9 cellular contexts compared by ENCODE assay signal in genomic region chr6:123402052-123402451, GRCh38.
DNase-seq lines count a peak whose midpoint lies in the region; ATAC-seq and TF ChIP-seq lines count a peak whose summit lies in the region.
"Had no signal": no experiment of that assay in that cellular context is flagged by ENCODE, and none has a peak within 500 bp of the region (broad histone marks: within the 10 kb centered on the region; RNA-seq: fewer than 3 reads in every experiment).

No MANE protein-coding gene starts in this region.

- DNase-seq in DMS53 treated with DMSO at 0.1 percent for 48 hours (lab: John Stamatoyannopoulos, UW; ENCODE audit: unreplicated experiment) (peak; percentile 5), NAMALWA (ENCODE audit: low spot score) (peak; percentile 57), aorta (no peak), uterus (no peak), NCI-H128 (lab: John Stamatoyannopoulos, UW; ENCODE audit: unreplicated experiment) (no peak)
- DNase-seq in stimulated activated CD4-positive, alpha-beta T cell treated with anti-CD3 and anti-CD28 coated beads, Interleukin-2, amount 100 ng/mL, for 48 hours = no peak
- DNase-seq: stomach had no signal

- no peaks in the 10 kb centered on the region for H3K36me3 ChIP-seq in aorta (ENCODE audit: control insufficient read depth in 1 of 2, insufficient read depth in 2 of 2, low read length in 1 of 2)
- no peaks in the 10 kb centered on the region for H3K36me3 ChIP-seq in uterus
- H3K36me3 ChIP-seq: stomach had no signal

- no peak for TF ChIP-seq POLR2A in uterus (IDR thresholded peaks at IDR 0.05)

- TF ChIP-seq CTCF in uterus (IDR thresholded peaks at IDR 0.05) = no peak

- 55 to 68% methylated on average over 2 of the region's 2 CpGs for WGBS in aorta, 2 donors

- no peak overlapping the region for H3K4me3 ChIP-seq in aorta (ENCODE audit: low read length in 2 of 2)
- H3K4me3 ChIP-seq in uterus = no peak overlapping the region
- H3K4me3 ChIP-seq: stomach had no signal

- intact Hi-C loops in aorta (cut with DNase I) (no loop called here), uterus (cut with DNase I; ENCODE audit: low total_unique reads) (no loop called here)

- H3K9me3 ChIP-seq in aorta (ENCODE audit: control insufficient read depth, low read length) = no peaks in the 10 kb centered on the region
- H3K9me3 ChIP-seq in uterus = no peaks in the 10 kb centered on the region
- H3K9me3 ChIP-seq: stomach had no signal

- no peaks in the 10 kb centered on the region for H3K4me1 ChIP-seq in aorta (ENCODE audit: control insufficient read depth in 1 of 2, insufficient read depth in 2 of 2, low read length in 2 of 2)
- H3K4me1 ChIP-seq in uterus = no peaks in the 10 kb centered on the region
- H3K4me1 ChIP-seq: stomach had no signal

- H3K27ac ChIP-seq in aorta (ENCODE audit: low read depth in 1 of 2, low read length in 2 of 2) (no peak overlapping the region), uterus (no peak overlapping the region)
- H3K27ac ChIP-seq: stomach had no signal

- peak; percentile 91 for ATAC-seq in GM19438 (IDR thresholded peaks at IDR 0.05; ENCODE audit: low read depth, unreplicated experiment)
- ATAC-seq in HG02943 (IDR thresholded peaks at IDR 0.05; ENCODE audit: low read depth, unreplicated experiment) = peak; percentile 94
- ATAC-seq in aorta (ENCODE audit: low FRiP score) = no peak

- no peaks in the 10 kb centered on the region for H3K27me3 ChIP-seq in aorta (ENCODE audit: control insufficient read depth in 1 of 2, insufficient read depth in 2 of 2, low read length in 1 of 2)
- H3K27me3 ChIP-seq in uterus = no peaks in the 10 kb centered on the region
- H3K27me3 ChIP-seq: stomach had no signal

Comparison
In these comparisons a context has a peak if more than half of its experiments do, and no peak if none do; other contexts are left out.
1. DNase-seq: peak in DMS53 treated with DMSO at 0.1 percent for 48 hours (single experiment) and NAMALWA (single experiment); none in aorta (0 of 2), uterus (0 of 2), NCI-H128 (single experiment) and stimulated activated CD4-positive, alpha-beta T cell treated with anti-CD3 and anti-CD28 coated beads, Interleukin-2, amount 100 ng/mL, for 48 hours (0 of 2).